Comparison of ENCODE assay signal across 11 cellular contexts in the genomic region with DNA sequence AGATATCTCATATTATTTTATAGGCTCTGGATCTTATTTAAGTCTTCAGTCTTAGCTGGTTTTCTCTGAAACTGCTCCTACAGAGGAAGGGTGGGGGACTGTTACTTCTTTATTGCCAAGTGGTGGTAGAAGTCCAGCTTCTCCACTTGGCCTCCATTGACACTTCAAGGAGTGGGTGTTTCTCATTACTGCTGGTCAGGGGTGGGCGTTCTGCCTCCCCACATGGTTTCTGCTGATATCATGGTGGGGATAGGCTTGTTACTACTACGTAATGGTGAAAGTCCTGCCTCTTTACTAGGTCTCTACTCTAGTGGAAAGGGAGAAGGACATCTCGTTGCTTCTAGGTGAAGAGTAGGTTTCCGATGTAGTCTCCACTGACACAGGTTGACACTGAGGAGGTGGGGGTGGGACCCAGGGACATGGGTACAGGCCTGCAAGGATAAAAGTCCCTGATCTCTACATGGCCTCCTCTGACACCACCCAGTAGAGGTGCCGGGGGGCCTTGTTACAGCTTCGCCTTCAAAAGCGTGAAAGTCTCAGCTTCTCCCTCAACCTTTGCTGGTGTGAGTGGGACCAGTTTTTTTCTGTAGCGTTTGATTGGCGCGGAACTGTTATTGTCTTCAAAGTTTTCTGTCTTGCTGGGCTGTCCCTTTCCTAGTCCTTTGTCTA. TPM values are rescaled to one million over a fixed set of nuclear protein-coding genes. Genes with fewer than 3 reads are reported as not detected.
"Had no signal": no experiment of that assay in that cellular context is flagged by ENCODE, and none has a peak within 500 bp of the region (broad histone marks: within the 10 kb centered on the region; RNA-seq: fewer than 3 reads in every experiment).

No MANE protein-coding gene starts in this region.

- DNase-seq: H9, HCEC 1CT, HFFc6, IMR-90, KBM-7 had no signal

- H3K4me1 Mint-ChIP-seq: GM23338, H9 had no signal

- H3K4me3 ChIP-seq: GM23338 had no signal

- H3K4me2 ChIP-seq: GM23338, KMS-11 had no signal

- H3K27ac ChIP-seq: HL-60, KMS-11 had no signal

- H3K9me3 Mint-ChIP-seq: GM23338, H9, HFFc6 had no signal

- H3K4me3 Mint-ChIP-seq: GM23338, H9, HFFc6 had no signal

- FAIRE-seq: H1, H54 had no signal

- ATAC-seq: GM23338 had no signal

- H3K9ac ChIP-seq: KMS-11 had no signal

- H2AFZ ChIP-seq: GM23338 had no signal

RNA-seq across cellular contexts. Expression of a gene that starts 20.3 kb away (rescaled TPM):
- total RNA-seq: GM23338, H1, H9, HFFc6, HT1080, IMR-90 had no signal
- polyA plus RNA-seq: GM23338, H1, IMR-90 had no signal

RNA-seq across cellular contexts. Expression of a gene that starts 21.0 kb away (rescaled TPM):
- total RNA-seq: GM23338, H1, H9, HFFc6, HT1080, IMR-90 had no signal
- polyA plus RNA-seq: GM23338, H1, IMR-90 had no signal

RNA-seq across cellular contexts. Expression of a gene that starts 26.6 kb away (rescaled TPM):
- total RNA-seq: GM23338, H1, H9, HFFc6, IMR-90 had no signal
- polyA plus RNA-seq: GM23338, H1, IMR-90 had no signal
